In genomic region chr3:89067736-89068135, GRCh38 we compare ENCODE assay signal across 24 cellular contexts. TPM values are rescaled to one million over a fixed set of nuclear protein-coding genes. Genes with fewer than 3 reads are reported as not detected.
"Had no signal": no experiment of that assay in that cellular context is flagged by ENCODE, and none has a peak within 500 bp of the region (broad histone marks: within the 10 kb centered on the region; RNA-seq: fewer than 3 reads in every experiment).

No MANE protein-coding gene starts in this region.

- ATAC-seq: left colon; left lung; lower lobe of right lung; natural killer cell; right lobe of liver; stimulated activated memory B cell treated with anti-CD40 and anti-IgM and Interleukin-4, amounts not matched to agents 10 μg/mL and 1 μg/mL and 100 μg/mL, for 72 hours; stimulated activated naive CD8-positive, alpha-beta T cell treated with anti-CD3 and anti-CD28 coated beads, Interleukin-15, amount 100 ng/mL, for 72 hours had no signal

- DNase-seq: hypothalamus; immature natural killer cell; kidney; left colon; left lung; lower lobe of right lung; mammary epithelial cell; mesenchymal stem cell; naive B cell; natural killer cell; nephron progenitor cell; occipital lobe; ovary; right lobe of liver; stimulated activated CD4-positive, alpha-beta T cell treated with anti-CD3 and anti-CD28 coated beads, Interleukin-1b, Interleukin-23, amount 100 ng/mL, for 48 hours; stimulated activated CD4-positive, alpha-beta T cell treated with anti-CD3 and anti-CD28 coated beads, Interleukin-2, amount 100 ng/mL, for 48 hours; stimulated activated CD4-positive, alpha-beta T cell treated with anti-CD3 and anti-CD28 coated beads, Interleukin-4, amount 100 ng/mL, for 4 hours; stimulated activated CD8-positive, alpha-beta memory T cell treated with anti-CD3 and anti-CD28 coated beads, Interleukin-4, amount 100 ng/mL, for 48 hours; stimulated activated naive CD4-positive, alpha-beta T cell treated with Interleukin-2 at 50 U/mL for 16 hours; stimulated activated naive CD8-positive, alpha-beta T cell treated with anti-CD3 and anti-CD28 coated beads, Interleukin-15, amount 100 ng/mL, for 72 hours; substantia nigra; uterus had no signal

RNA-seq across cellular contexts. Expression of gene EPHA3, which starts 39.7 kb away (rescaled TPM):
- total RNA-seq: natural killer cell, pulmonary artery endothelial cell had no signal
- polyA plus RNA-seq: immature natural killer cell had no signal
